Comparison of ENCODE assay signal across 20 cellular contexts in the genomic region with DNA sequence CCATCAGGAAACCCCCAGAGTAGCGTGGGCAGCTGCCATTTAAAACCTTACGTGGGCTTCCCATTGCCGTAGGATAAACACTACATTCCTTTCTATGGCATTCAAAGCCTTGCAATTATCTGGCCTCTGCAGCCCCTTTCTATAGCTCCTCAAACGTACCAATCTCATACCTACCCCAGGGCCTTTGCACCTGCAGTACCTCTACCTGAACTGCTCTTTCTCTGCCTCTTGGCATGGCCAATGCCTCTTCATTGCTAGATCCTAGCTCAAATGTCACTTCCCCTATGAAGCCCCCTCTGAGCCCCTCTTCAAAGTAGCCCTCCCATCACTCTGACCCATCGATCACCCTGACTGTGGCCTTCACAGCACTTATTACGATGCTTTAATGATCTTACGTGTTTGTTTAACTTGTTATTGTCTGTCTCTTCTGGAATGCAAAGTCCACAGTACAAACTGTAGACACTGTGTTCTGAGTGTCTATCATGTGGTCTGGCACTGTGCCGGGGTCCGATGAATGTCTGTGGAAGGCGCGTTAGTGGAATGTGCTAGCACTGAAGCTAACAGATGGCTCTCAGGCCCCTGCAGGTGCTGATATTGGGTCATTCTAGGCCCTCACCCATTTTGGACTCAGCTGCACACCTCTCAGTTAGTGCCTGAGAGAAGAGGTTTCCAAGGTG.
A peak's percentile ranks its signal among the peaks of the same experiment; 100 is the strongest.
DNase-seq lines count a peak whose midpoint lies in the region; ATAC-seq, FAIRE-seq and TF ChIP-seq lines count a peak whose summit lies in the region.
"Had no signal": no experiment of that assay in that cellular context is flagged by ENCODE, and none has a peak within 500 bp of the region (broad histone marks: within the 10 kb centered on the region; RNA-seq: fewer than 3 reads in every experiment).

No MANE protein-coding gene starts in this region.

- H3K36me3 ChIP-seq in right lobe of liver: no peaks in the 10 kb centered on the region
- no peaks in the 10 kb centered on the region for H3K36me3 ChIP-seq in adrenal gland (replicated peaks in 1 of 2)
- H3K36me3 ChIP-seq: cardiac muscle cell, sigmoid colon, tibial nerve had no signal

- TF ChIP-seq CTCF in right lobe of liver (IDR thresholded peaks at IDR 0.05) (no peak), adrenal gland (IDR thresholded peaks at IDR 0.05) (no peak)

- H3K27me3 ChIP-seq in right lobe of liver: no peaks in the 10 kb centered on the region
- no peaks in the 10 kb centered on the region for H3K27me3 ChIP-seq in adrenal gland
- H3K27me3 ChIP-seq: cardiac muscle cell, sigmoid colon, tibial nerve had no signal

- intact Hi-C loops in Right ventricle myocardium inferior (cut with DNase I) (no loop called here), cardiac septum (cut with DNase I) (no loop called here), right lobe of liver (cut with DNase I) (no loop called here), adrenal gland (cut with DNase I) (no loop called here)

- TF ChIP-seq POLR2A in right lobe of liver (IDR thresholded peaks at IDR 0.05) (no peak), adrenal gland (IDR thresholded peaks at IDR 0.05) (no peak)

- H3K4me1 ChIP-seq in right lobe of liver (peaks cover 0 to 33% (median 13%) of the 10 kb centered on the region in 4 donors), adrenal gland (replicated peaks in 1 of 2) (peaks cover 0 to 3% of the 10 kb centered on the region in 2 donors)
- H3K4me1 ChIP-seq: sigmoid colon, tibial nerve had no signal

- FAIRE-seq in urothelium cell line (lab: Jason Lieb, UNC): peak; percentile 77
- FAIRE-seq: A204.1, endometrium, H54 had no signal

- 36% methylated on average over 11 of the region's 11 CpGs for WGBS in right lobe of liver (ENCODE audit: insufficient coverage, low coverage, low lambda C conversion rate, missing lambda C conversion rate)
- 63 to 76% (median 70%) methylated on average over 10 to 11 of the region's 11 CpGs for WGBS in adrenal gland, 4 donors

- no peaks in the 10 kb centered on the region for H3K9me3 ChIP-seq in right lobe of liver
- no peaks in the 10 kb centered on the region for H3K9me3 ChIP-seq in adrenal gland (replicated peaks in 1 of 3)
- H3K9me3 ChIP-seq: sigmoid colon, tibial nerve had no signal

- DNase-seq in Right ventricle myocardium inferior (ENCODE audit: missing footprints) (peak; percentile 85), cardiac septum (ENCODE audit: low spot score) (no peak), cerebellar nuclear complex (lab: John Stamatoyannopoulos, UW) (peak; percentile 55 to 88), right lobe of liver (peak; percentile 80 to 92 (median 84)), urothelium cell line (ENCODE audit: low spot score) (peak; percentile 83), DMS53 treated with DMSO at 0.1 percent for 48 hours (lab: John Stamatoyannopoulos, UW; ENCODE audit: unreplicated experiment) (no peak), adrenal gland (no peak), OCI-M2 (lab: John Stamatoyannopoulos, UW; ENCODE audit: unreplicated experiment) (no peak)
- DNase-seq: activated naive CD4-positive, alpha-beta T cell treated with anti-CD3 and anti-CD28 coated beads, Interleukin-2, amount 10 ng/mL, durations not matched to agents 7 days and 5 days; CD4-positive, CD25-positive, alpha-beta regulatory T cell; mesenchymal stem cell; NCI-H82; sigmoid colon; stimulated activated CD4-positive, alpha-beta T cell treated with anti-CD3 and anti-CD28 coated beads, Interleukin-4, amount 100 ng/mL, for 1 hour had no signal

- H3K4me3 ChIP-seq in right lobe of liver: no peak overlapping the region
- H3K4me3 ChIP-seq in adrenal gland: no peak overlapping the region
- H3K4me3 ChIP-seq: cardiac muscle cell, sigmoid colon, tibial nerve had no signal

- peak; percentile 83 for ATAC-seq in Right ventricle myocardium inferior
- peak; percentile 78 to 89 (median 82) for ATAC-seq in right lobe of liver

- H3K27ac ChIP-seq in right lobe of liver (peak overlapping the region in 2 of 3 donors; percentile 4 to 68), adrenal gland (no peak overlapping the region)
- H3K27ac ChIP-seq: cardiac muscle cell, RWPE1, sigmoid colon, tibial nerve had no signal

Comparison
In these comparisons a context has a peak if more than half of its experiments do, and no peak if none do; other contexts are left out.
1. DNase-seq: peak in Right ventricle myocardium inferior (single experiment), cerebellar nuclear complex (2 of 2), right lobe of liver (3 of 3) and urothelium cell line (single experiment); none in cardiac septum (single experiment), DMS53 treated with DMSO at 0.1 percent for 48 hours (single experiment), adrenal gland (0 of 7) and OCI-M2 (single experiment).
2. H3K27ac ChIP-seq: peak in right lobe of liver (2 of 3); none in adrenal gland (0 of 5).